Comparison of ENCODE assay signal across 10 cellular contexts in the genomic region with DNA sequence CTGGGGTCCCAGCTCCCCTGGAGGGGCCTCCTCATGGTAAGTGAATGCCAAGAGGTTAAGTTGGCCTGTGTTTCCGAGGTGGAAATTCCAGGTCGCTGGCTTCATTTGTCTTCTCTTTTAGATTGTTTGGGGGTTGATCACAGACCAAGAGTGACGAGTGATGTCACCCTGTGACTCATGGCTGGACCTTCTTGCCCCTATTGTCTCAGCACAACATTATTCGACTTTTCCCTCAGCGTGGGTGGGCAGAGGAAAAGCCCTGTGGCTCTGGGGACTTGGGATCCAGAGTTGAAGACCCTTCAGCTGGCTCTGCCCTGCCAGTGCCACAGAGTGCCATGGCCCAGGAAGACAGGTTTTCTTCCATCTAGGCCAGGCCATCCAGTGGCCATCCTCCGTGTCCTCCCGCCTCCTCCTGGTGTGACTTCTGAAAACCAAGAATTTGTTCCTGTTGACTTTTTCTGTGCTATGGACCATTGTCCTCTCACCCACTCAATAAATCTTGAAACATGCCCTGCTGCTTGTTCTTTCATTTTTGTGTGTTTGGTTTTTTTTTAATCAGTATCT. TPM values are rescaled to one million over a fixed set of nuclear protein-coding genes. Genes with fewer than 3 reads are reported as not detected.
DNase-seq lines count a peak whose midpoint lies in the region; ATAC-seq and TF ChIP-seq lines count a peak whose summit lies in the region.
"Had no signal": no experiment of that assay in that cellular context is flagged by ENCODE, and none has a peak within 500 bp of the region (broad histone marks: within the 10 kb centered on the region; RNA-seq: fewer than 3 reads in every experiment).

No MANE protein-coding gene starts in this region.

- H4K20me1 ChIP-seq in IMR-90 (ENCODE audit: insufficient read depth, low read length) = no peaks in the 10 kb centered on the region

- no peak overlapping the region for H2AK5ac ChIP-seq in IMR-90 (ENCODE audit: low read depth, low read length)

- no peak for TF ChIP-seq POLR2A in IMR-90 (IDR thresholded peaks at IDR 0.05; ENCODE audit: low read depth, low read length)

- no peaks in the 10 kb centered on the region for H3K27me3 Mint-ChIP-seq in neural crest cell (ENCODE audit: low read depth)

- no peak overlapping the region for H3K14ac ChIP-seq in IMR-90 (replicated peaks; ENCODE audit: low read depth, low read length)

- DNase-seq in EL (peak; percentile 86), IMR-90 (peak; percentile 49), astrocyte of the spinal cord (ENCODE audit: low read depth, low spot score) (peak; percentile 44), neural crest cell (ENCODE audit: low read depth, low spot score) (no peak), left lung (no peak), WERI-Rb-1 (no peak)

- H2BK5ac ChIP-seq in IMR-90 (ENCODE audit: low read depth, low read length, poor library complexity, severe bottlenecking) = no peak overlapping the region

- no peak overlapping the region for H4K5ac ChIP-seq in IMR-90 (ENCODE audit: low read depth, low read length)

- H3K4ac ChIP-seq in IMR-90 (ENCODE audit: low read depth, low read length) = no peak overlapping the region

- no peak overlapping the region for H4K91ac ChIP-seq in IMR-90 (ENCODE audit: insufficient read depth, low read depth, low read length)

- H3K9me1 ChIP-seq in IMR-90 (ENCODE audit: insufficient read depth, low read length) = peaks cover 21% of the 10 kb centered on the region

- intact Hi-C loops in IMR-90 (cut with micrococcal nuclease) = no loop called here
- intact Hi-C loops in left lung (cut with DNase I) = no loop called here

- POLR2A ChIA-PET in IMR-90 (lab: Charles Lee; ENCODE audit: unreplicated experiment) = no interaction called here

- no peak overlapping the region for H3K56ac ChIP-seq in IMR-90 (ENCODE audit: extremely low read depth, insufficient read depth, low read length)

- H3K9me3 ChIP-seq in IMR-90 (ENCODE audit: control insufficient read depth, insufficient read depth, low read length) (no peaks in the 10 kb centered on the region), left lung (no peaks in the 10 kb centered on the region), WERI-Rb-1 (ENCODE audit: severe bottlenecking) (no peaks in the 10 kb centered on the region)
- H3K9me3 ChIP-seq: pancreas, thoracic aorta had no signal

- no peak overlapping the region for H2BK20ac ChIP-seq in IMR-90 (ENCODE audit: low read depth, low read length)

- no peak overlapping the region for H3K18ac ChIP-seq in IMR-90 (ENCODE audit: low read depth, low read length)

- H3K27ac ChIP-seq in IMR-90 (ENCODE audit: insufficient read depth, low read length) (no peak overlapping the region), left lung (peak overlapping the region in 1 of 2 donors; percentile 24), WERI-Rb-1 (no peak overlapping the region)
- H3K27ac ChIP-seq: pancreas, thoracic aorta had no signal

- peaks cover 3% of the 10 kb centered on the region for H3K9me3 Mint-ChIP-seq in neural crest cell

- H4K8ac ChIP-seq in IMR-90 (ENCODE audit: low read depth in 2 of 2, low read length in 2 of 2) = no peak overlapping the region

- peak overlapping the region; percentile 33 for H2AFZ ChIP-seq in IMR-90 (replicated peaks; ENCODE audit: low read length, poor library complexity)

- no peak overlapping the region for H2BK15ac ChIP-seq in IMR-90 (ENCODE audit: low read depth, low read length)

- CTCF ChIA-PET in IMR-90 (lab: Yijun Ruan, JAX) = no interaction called here

- in situ Hi-C loops in IMR-90 (cut with MboI; ENCODE audit: low sequenced_read_pairs) (loop anchor here (25.0 kb wide), 1 partner anchor 287 kb away; a partner anchor contains a TSS), astrocyte of the spinal cord (cut with HindIII; ENCODE audit: low sequenced_read_pairs) (no loop called here)

- no peak for TF ChIP-seq RAD21 in IMR-90 (IDR thresholded peaks at IDR 0.05; ENCODE audit: low read length)

- ATAC-seq in IMR-90 (ENCODE audit: low read depth) = no peak
- ATAC-seq in left lung = no peak
- no peak for ATAC-seq in GM18907 (IDR thresholded peaks at IDR 0.05; ENCODE audit: unreplicated experiment)
- ATAC-seq in HG02973 (IDR thresholded peaks at IDR 0.05; ENCODE audit: unreplicated experiment) = no peak
- ATAC-seq: pancreas had no signal

- WGBS in IMR-90 (ENCODE audit: extremely low coverage in 2 of 2, insufficient read length in 1 of 2), 2 experiments = 90% methylated on average over 2 of the region's 7 CpGs; no CpG with 5 or more reads in 1 of the 2 experiments

- dilution Hi-C loops in IMR-90 (cut with HindIII; ENCODE audit: low sequenced_read_pairs, unreplicated experiment) = no loop called here

- H3K36me3 ChIP-seq in IMR-90 (ENCODE audit: control insufficient read depth, insufficient read depth, low read length) (peaks cover 27% of the 10 kb centered on the region), left lung (peaks cover 0 to 25% of the 10 kb centered on the region in 2 donors), WERI-Rb-1 (peaks cover 8% of the 10 kb centered on the region)
- H3K36me3 ChIP-seq: pancreas had no signal

- H3K4me2 ChIP-seq in IMR-90 (ENCODE audit: low read depth, low read length) = no peak overlapping the region

- H3K4me3 ChIP-seq in IMR-90 (ENCODE audit: insufficient read depth, low read depth, low read length) (no peak overlapping the region), astrocyte of the spinal cord (ENCODE audit: low read depth, low read length) (no peak overlapping the region), left lung (no peak overlapping the region), WERI-Rb-1 (ENCODE audit: low read depth, low read length) (no peak overlapping the region)
- H3K4me3 ChIP-seq: pancreas, thoracic aorta had no signal

- peaks cover 8 to 49% of the 10 kb centered on the region in 2 experiments; a peak in 3 of 4 replicates for H3K79me1 ChIP-seq in IMR-90 (ENCODE audit: low read depth in 1 of 2, low read length in 2 of 2)

- H3K4me1 ChIP-seq in IMR-90 (ENCODE audit: control insufficient read depth, insufficient read depth, low read length) = peaks cover 8% of the 10 kb centered on the region
- H3K4me1 ChIP-seq in left lung = peaks cover 7 to 14% of the 10 kb centered on the region in 2 donors

- BruUV-seq in IMR-90 (replicated peaks; lab: Mats Ljungman, UMichigan) = no TSS peak

- no peaks in the 10 kb centered on the region for H3K27me3 ChIP-seq in IMR-90 (ENCODE audit: control insufficient read depth, insufficient read depth, low read length)
- no peaks in the 10 kb centered on the region for H3K27me3 ChIP-seq in left lung
- H3K27me3 ChIP-seq in WERI-Rb-1 (ENCODE audit: insufficient read depth, low read depth, severe bottlenecking) = no peaks in the 10 kb centered on the region
- H3K27me3 ChIP-seq: pancreas had no signal

- H2BK120ac ChIP-seq in IMR-90 (ENCODE audit: low read depth, low read length) = no peak overlapping the region

- peaks cover 32% of the 10 kb centered on the region for H3K4me1 Mint-ChIP-seq in neural crest cell

- H3K23ac ChIP-seq in IMR-90 (ENCODE audit: low read depth, low read length) = no peak overlapping the region

- H3K9ac ChIP-seq in IMR-90 (ENCODE audit: low read depth, low read length) = no peak overlapping the region

- no peak overlapping the region for H2AK9ac ChIP-seq in IMR-90 (replicated peaks; ENCODE audit: low read depth, low read length, poor library complexity)

- no peak for TF ChIP-seq CTCF in IMR-90 (conservative IDR thresholded peaks at IDR 0.05; ENCODE audit: low read depth, low read length)
- TF ChIP-seq CTCF in astrocyte of the spinal cord (IDR thresholded peaks at IDR 0.05; ENCODE audit: low read depth, low read length) = no peak
- no peak for TF ChIP-seq CTCF in neural crest cell (conservative IDR thresholded peaks at IDR 0.05)
- TF ChIP-seq CTCF in left lung (IDR thresholded peaks at IDR 0.05) = no peak
- TF ChIP-seq CTCF in WERI-Rb-1 (IDR thresholded peaks at IDR 0.05; ENCODE audit: low read depth, low read length) = no peak

- peak overlapping the region; percentile 61 for H3K4me3 Mint-ChIP-seq in neural crest cell

- no peak overlapping the region for H3K27ac Mint-ChIP-seq in neural crest cell (ENCODE audit: unreplicated experiment)

- H3K36me3 Mint-ChIP-seq in neural crest cell (ENCODE audit: low read depth) = peaks cover 18% of the 10 kb centered on the region

TF ChIP-seq in IMR-90, 13 proteins besides CTCF, POLR2A, EP300 and RAD21:
- no peak for TF ChIP-seq SMC3 (IDR thresholded peaks at IDR 0.05; ENCODE audit: low read depth, low read length)
- TF ChIP-seq FOS (IDR thresholded peaks at IDR 0.05; ENCODE audit: low read depth, low read length) = peak; percentile 27; the same call in 1 of the 2 replicates

RNA-seq across cellular contexts. Expression of a gene that starts 15.4 kb away (rescaled TPM):
- total RNA-seq in IMR-90 (2012; rRNA removed) (5.4 and 6.4 TPM in 2 replicates), neural crest cell (64.9 and 65.5 TPM in 2 replicates), left lung (10 to 100 TPM; 12.1 to 28.1 TPM)
- 38.2 and 40.4 TPM in 2 replicates for polyA plus RNA-seq in IMR-90 (2012; rRNA removed)
- polyA plus RNA-seq in IMR-90 (2012; cell fraction: cytosol; rRNA removed) = 31.4 and 67.9 TPM in 2 replicates
- polyA plus RNA-seq in IMR-90 (2012; cell fraction: nucleus; rRNA removed; ENCODE audit: low replicate concordance) = 82.9 and 92.3 TPM in 2 replicates

RNA-seq across cellular contexts. Expression of a gene that starts 22.1 kb away (rescaled TPM):
- total RNA-seq in IMR-90 (2012; rRNA removed) (30.3 and 32.8 TPM in 2 replicates), neural crest cell (34.7 and 35.2 TPM in 2 replicates), left lung (10 to 100 TPM; 29.6 to 36.8 TPM)
- 11.2 and 12.7 TPM in 2 replicates for polyA plus RNA-seq in IMR-90 (2012; rRNA removed)
- 2.4 and 3.1 TPM in 2 replicates for polyA plus RNA-seq in IMR-90 (2012; cell fraction: cytosol; rRNA removed)
- polyA plus RNA-seq in IMR-90 (2012; cell fraction: nucleus; rRNA removed; ENCODE audit: low replicate concordance) = 6.1 and 45.2 TPM in 2 replicates

Comparison
In these comparisons a context has a peak if more than half of its experiments do, and no peak if none do; other contexts are left out.
1. DNase-seq: peak in EL (single experiment), IMR-90 (single experiment) and astrocyte of the spinal cord (single experiment); none in neural crest cell (single experiment), left lung (0 of 2) and WERI-Rb-1 (single experiment).